ENCODE assay signal across 8 cellular contexts in genomic region chr14:106774889-106775480, GRCh38.
DNase-seq lines count a peak whose midpoint lies in the region; ATAC-seq and TF ChIP-seq lines count a peak whose summit lies in the region.
"Not testable (repeated sequence)": the region's sequence is repeated elsewhere in the genome, so short reads cannot be mapped to it uniquely, and the experiment has no call there.

No MANE protein-coding gene starts in this region.

- H2AFZ ChIP-seq in SK-N-SH (ENCODE audit: low read depth) = not testable (repeated sequence)

- not testable (repeated sequence) for H3K9me2 ChIP-seq in SK-N-SH

- TF ChIP-seq CTCF in SK-N-SH (IDR thresholded peaks at IDR 0.05) (peak; percentile 63), testis (IDR thresholded peaks at IDR 0.05) (peak in 1 of 3 experiments; percentile 56)
- peak; percentile 86 for TF ChIP-seq CTCF in activated CD8-positive, alpha-beta T cell treated with anti-CD3 and anti-CD28 coated beads for 36 hours (IDR thresholded peaks at IDR 0.05)

- H3K4me2 ChIP-seq in SK-N-SH = not testable (repeated sequence)

- peaks cover 11% of the 10 kb centered on the region; the same call in 1 of the 2 replicates for H3K27me3 ChIP-seq in SK-N-SH (ENCODE audit: insufficient read depth)
- not testable (repeated sequence) for H3K27me3 ChIP-seq in testis

- H3K27ac ChIP-seq in SK-N-SH (ENCODE audit: low read depth in 2 of 2, low read length in 1 of 2); testis: not testable (repeated sequence)

- not testable (repeated sequence) for H3K9me3 Mint-ChIP-seq in activated CD8-positive, alpha-beta T cell treated with anti-CD3 and anti-CD28 coated beads for 36 hours

- not testable (repeated sequence) for TF ChIP-seq POLR2A in testis (IDR thresholded peaks at IDR 0.05)

- not testable (repeated sequence) for H3K27ac Mint-ChIP-seq in activated CD8-positive, alpha-beta T cell treated with anti-CD3 and anti-CD28 coated beads for 36 hours

- TF ChIP-seq RAD21 in SK-N-SH (IDR thresholded peaks at IDR 0.05; ENCODE audit: low read length) = not testable (repeated sequence)

- POLR2A ChIA-PET in SK-N-SH (lab: Yijun Ruan, JAX); activated CD8-positive, alpha-beta T cell treated with anti-CD3 and anti-CD28 coated beads for 36 hours (lab: Charles Lee): not testable (repeated sequence)

- not testable (repeated sequence) for TF ChIP-seq EP300 in SK-N-SH (IDR thresholded peaks at IDR 0.05; ENCODE audit: borderline replicate concordance in 1 of 2, low read depth in 1 of 2, low read length in 1 of 2)

- H3K36me3 Mint-ChIP-seq in activated CD8-positive, alpha-beta T cell treated with anti-CD3 and anti-CD28 coated beads for 36 hours (ENCODE audit: low read depth) = not testable (repeated sequence)

- ATAC-seq in activated CD8-positive, alpha-beta T cell treated with anti-CD3 and anti-CD28 coated beads for 36 hours = peak; percentile 74
- ATAC-seq in left lobe of liver = peak; percentile 56

- peak; percentile 36 for DNase-seq in GDM1 (lab: John Stamatoyannopoulos, UW)
- DNase-seq in NCI-H1092 treated with DMSO at 0.1 percent for 48 hours (lab: John Stamatoyannopoulos, UW) = peak; percentile 4
- not testable (repeated sequence) for DNase-seq in SK-N-SH; left lobe of liver (ENCODE audit: low spot score)
- DNase-seq in activated CD8-positive, alpha-beta T cell treated with anti-CD3 and anti-CD28 coated beads for 36 hours = peak; percentile 91
- peak; percentile 80 for DNase-seq in activated naive CD4-positive, alpha-beta T cell treated with anti-CD3 and anti-CD28 coated beads, Interleukin-2, amount 50 U/mL, for 16 hours
- DNase-seq in stimulated activated CD4-positive, alpha-beta T cell treated with anti-CD3 and anti-CD28 coated beads, Interleukin-2, amount 100 ng/mL, for 4 hours (ENCODE audit: low read depth) = peak; percentile 73
- peak; percentile 70 for DNase-seq in testis

- peaks cover 22% of the 10 kb centered on the region for H3K4me1 Mint-ChIP-seq in activated CD8-positive, alpha-beta T cell treated with anti-CD3 and anti-CD28 coated beads for 36 hours (ENCODE audit: low read depth)

- not testable (repeated sequence) for H3K4me3 Mint-ChIP-seq in activated CD8-positive, alpha-beta T cell treated with anti-CD3 and anti-CD28 coated beads for 36 hours

- WGBS in SK-N-SH (ENCODE audit: low lambda C conversion rate) = 0% methylated on average over 9 of the region's 11 CpGs
- WGBS in testis, 2 donors = 32 to 45% methylated on average over 10 to 11 of the region's 11 CpGs

- not testable (repeated sequence) for H3K9me3 ChIP-seq in SK-N-SH, testis

- H3K27me3 Mint-ChIP-seq in activated CD8-positive, alpha-beta T cell treated with anti-CD3 and anti-CD28 coated beads for 36 hours = not testable (repeated sequence)

- not testable (repeated sequence) for H3K9ac ChIP-seq in SK-N-SH

- not testable (repeated sequence) for H3K79me2 ChIP-seq in SK-N-SH (ENCODE audit: insufficient read depth)

- intact Hi-C loops in activated CD8-positive, alpha-beta T cell treated with anti-CD3 and anti-CD28 coated beads for 36 hours (cut with micrococcal nuclease); testis (cut with DNase I; ENCODE audit: low total_unique reads): not testable (repeated sequence)

- not testable (repeated sequence) for H4K20me1 ChIP-seq in SK-N-SH (ENCODE audit: insufficient read depth)

- not testable (repeated sequence) for H3K36me3 ChIP-seq in SK-N-SH (replicated peaks in 1 of 2; ENCODE audit: control insufficient read depth in 1 of 2, insufficient read depth in 2 of 2, low read length in 1 of 2); testis (ENCODE audit: low read depth, missing control alignments)

- CTCF ChIA-PET in SK-N-SH (lab: Yijun Ruan, JAX) = interaction anchor here (1.1 to 1.4 kb wide), 2 partner anchors 9 to 15 kb away, joined by 3 to 5 read pairs; no protein-coding TSS in a partner anchor
- CTCF ChIA-PET in activated CD8-positive, alpha-beta T cell treated with anti-CD3 and anti-CD28 coated beads for 36 hours (lab: Charles Lee) = interaction anchor here (0.7 to 3.5 kb wide), 8 partner anchors 9 to 112 kb away, joined by 3 to 20 read pairs (median 4); no protein-coding TSS in a partner anchor

- H3K4me1 ChIP-seq in SK-N-SH (ENCODE audit: control insufficient read depth in 1 of 2, insufficient read depth in 2 of 2, low read depth in 1 of 2, low read length in 1 of 2); testis: not testable (repeated sequence)

- not testable (repeated sequence) for H3K4me3 ChIP-seq in SK-N-SH (ENCODE audit: low read depth in 2 of 2, low read length in 1 of 2); testis

- not testable (repeated sequence) for H3F3A ChIP-seq in SK-N-SH (replicated peaks; ENCODE audit: insufficient read depth)
